ENCODE assay signal across 1 cellular context in the genomic region with DNA sequence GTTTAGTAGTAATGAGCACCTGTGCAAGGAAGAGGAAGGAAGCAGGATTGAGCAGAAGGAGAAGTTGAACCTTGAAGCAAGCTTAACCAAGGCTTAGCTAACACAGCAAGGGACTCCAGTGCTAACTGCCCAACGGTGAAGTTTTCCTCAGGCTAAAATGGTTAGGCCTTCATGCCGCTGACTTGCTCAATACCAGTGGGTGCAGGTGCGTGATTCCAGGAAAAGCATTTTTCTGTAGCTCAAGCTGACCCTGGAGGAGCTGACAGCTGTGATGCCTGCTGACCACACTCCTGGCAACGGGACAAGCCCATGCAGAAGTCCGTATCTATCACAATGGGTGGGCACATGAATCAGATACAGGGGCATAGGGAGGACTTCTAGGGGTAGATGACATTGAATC.
TF ChIP-seq lines count a peak whose summit lies in the region.

No MANE protein-coding gene starts in this region.

TF ChIP-seq in HEK293, 187 proteins besides CTCF, POLR2A, EP300 and RAD21:
- peak; percentile 41 for TF ChIP-seq ZIC2 (tag by site-specific recombination; IDR thresholded peaks at IDR 0.05)
- no peak for TF ChIP-seq ZNF624 (tag by site-specific recombination; IDR thresholded peaks at IDR 0.05)
- no peak for TF ChIP-seq ZNF704 (tag by site-specific recombination; IDR thresholded peaks at IDR 0.05)
- no peak for TF ChIP-seq MEIS1 (CRISPR knock-in tag; IDR thresholded peaks at IDR 0.05; ENCODE audit: borderline replicate concordance)
- TF ChIP-seq SCRT2 (tag by site-specific recombination; IDR thresholded peaks at IDR 0.05), result no peak
